Comparison of ENCODE assay signal across 9 cellular contexts in genomic region chr11:110713469-110713776, GRCh38. TPM values are rescaled to one million over a fixed set of nuclear protein-coding genes. Genes with fewer than 3 reads are reported as not detected.
DNase-seq lines count a peak whose midpoint lies in the region; ATAC-seq and TF ChIP-seq lines count a peak whose summit lies in the region.
"Had no signal": no experiment of that assay in that cellular context is flagged by ENCODE, and none has a peak within 500 bp of the region (broad histone marks: within the 10 kb centered on the region; RNA-seq: fewer than 3 reads in every experiment).

No MANE protein-coding gene starts in this region.

- no peak overlapping the region for H3K27ac ChIP-seq in mucosa of rectum (ENCODE audit: low read depth in 2 of 2, low read length in 2 of 2)
- no peak overlapping the region for H3K27ac ChIP-seq in suprapubic skin
- H3K27ac ChIP-seq: foreskin keratinocyte had no signal

- H3K9me3 ChIP-seq in mucosa of rectum (ENCODE audit: control insufficient read depth in 2 of 2, low read length in 2 of 2) (no peaks in the 10 kb centered on the region), suprapubic skin (no peaks in the 10 kb centered on the region)

- H3K36me3 Mint-ChIP-seq in activated CD4-positive, alpha-beta T cell treated with anti-CD3 and anti-CD28 coated beads, Interleukin-2, amount 10 ng/mL, durations not matched to agents 7 days and 5 days (ENCODE audit: low read depth): no peaks in the 10 kb centered on the region

- peaks cover 56% of the 10 kb centered on the region for H3K27me3 Mint-ChIP-seq in activated CD4-positive, alpha-beta T cell treated with anti-CD3 and anti-CD28 coated beads, Interleukin-2, amount 10 ng/mL, durations not matched to agents 7 days and 5 days

- CTCF ChIA-PET in activated CD4-positive, alpha-beta T cell treated with anti-CD3 and anti-CD28 coated beads, Interleukin-2, amount 10 ng/mL, durations not matched to agents 7 days and 5 days (lab: Charles Lee): interaction anchor here (1.4 kb wide), 1 partner anchor 134 kb away, joined by 3 read pairs; no protein-coding TSS in a partner anchor

- TF ChIP-seq POLR2A in suprapubic skin (IDR thresholded peaks at IDR 0.05): no peak

- H3K4me3 ChIP-seq in astrocyte of the cerebellum (ENCODE audit: low read depth, low read length) (peak overlapping the region; percentile 68), mucosa of rectum (ENCODE audit: low read length in 2 of 2) (peak overlapping the region; percentile 71 to 76), suprapubic skin (peak overlapping the region; percentile 78)

- peaks cover 18 to 28% of the 10 kb centered on the region in 2 donors for H3K27me3 ChIP-seq in mucosa of rectum (ENCODE audit: control insufficient read depth in 2 of 2, insufficient read depth in 2 of 2, low read length in 2 of 2)
- peaks cover 7% of the 10 kb centered on the region for H3K27me3 ChIP-seq in suprapubic skin

- TF ChIP-seq CTCF in astrocyte of the cerebellum (IDR thresholded peaks at IDR 0.05; ENCODE audit: low read depth, low read length, missing control alignments): no peak
- no peak for TF ChIP-seq CTCF in suprapubic skin (IDR thresholded peaks at IDR 0.05)

- TF ChIP-seq EP300 in suprapubic skin (IDR thresholded peaks at IDR 0.05): no peak

- peak overlapping the region; percentile 23 for H3K4me3 Mint-ChIP-seq in activated CD4-positive, alpha-beta T cell treated with anti-CD3 and anti-CD28 coated beads, Interleukin-2, amount 10 ng/mL, durations not matched to agents 7 days and 5 days

- H3K9ac ChIP-seq in mucosa of rectum (ENCODE audit: low read depth in 1 of 2, low read length in 2 of 2): no peak overlapping the region

- in situ Hi-C loops in astrocyte of the cerebellum (cut with HindIII; ENCODE audit: low sequenced_read_pairs): no loop called here

- no peak overlapping the region for H3K27ac Mint-ChIP-seq in activated CD4-positive, alpha-beta T cell treated with anti-CD3 and anti-CD28 coated beads, Interleukin-2, amount 10 ng/mL, durations not matched to agents 7 days and 5 days

- no peaks in the 10 kb centered on the region for H3K36me3 ChIP-seq in mucosa of rectum (ENCODE audit: control insufficient read depth in 2 of 2, insufficient read depth in 2 of 2, low read length in 2 of 2)
- no peaks in the 10 kb centered on the region for H3K36me3 ChIP-seq in suprapubic skin

- peaks cover 14% of the 10 kb centered on the region for H3K4me1 Mint-ChIP-seq in activated CD4-positive, alpha-beta T cell treated with anti-CD3 and anti-CD28 coated beads, Interleukin-2, amount 10 ng/mL, durations not matched to agents 7 days and 5 days

- ATAC-seq in GM21381 (IDR thresholded peaks at IDR 0.05; ENCODE audit: unreplicated experiment) (no peak), HG03175 (IDR thresholded peaks at IDR 0.05; ENCODE audit: unreplicated experiment) (no peak)
- ATAC-seq: foreskin keratinocyte had no signal

- POLR2A ChIA-PET in activated CD4-positive, alpha-beta T cell treated with anti-CD3 and anti-CD28 coated beads, Interleukin-2, amount 10 ng/mL, durations not matched to agents 7 days and 5 days (lab: Charles Lee): no interaction called here

- 46% methylated on average over 9 of the region's 9 CpGs for WGBS in suprapubic skin

- H3K9me3 Mint-ChIP-seq in activated CD4-positive, alpha-beta T cell treated with anti-CD3 and anti-CD28 coated beads, Interleukin-2, amount 10 ng/mL, durations not matched to agents 7 days and 5 days: no peaks in the 10 kb centered on the region

- no peak for DNase-seq in activated CD4-positive, alpha-beta T cell treated with anti-CD3 and anti-CD28 coated beads, Interleukin-2, amount 10 ng/mL, durations not matched to agents 7 days and 5 days
- DNase-seq in activated CD4-positive, alpha-beta T cell treated with anti-CD3 and anti-CD28 coated beads for 4 hours: no peak
- DNase-seq in astrocyte of the cerebellum (ENCODE audit: low read depth): no peak
- DNase-seq in suprapubic skin (ENCODE audit: low spot score in 2 of 2): no peak
- DNase-seq in effector CD4-positive, alpha-beta T cell: no peak

- peaks cover 12 to 18% of the 10 kb centered on the region in 2 donors for H3K4me1 ChIP-seq in mucosa of rectum (ENCODE audit: control insufficient read depth in 2 of 2, insufficient read depth in 2 of 2, low read length in 2 of 2)
- peaks cover 26% of the 10 kb centered on the region for H3K4me1 ChIP-seq in suprapubic skin
- H3K4me1 ChIP-seq: foreskin keratinocyte had no signal

RNA-seq across cellular contexts. Expression of gene ARHGAP20, which starts 1.2 kb away (rescaled TPM):
- total RNA-seq in activated CD4-positive, alpha-beta T cell treated with anti-CD3 and anti-CD28 coated beads, Interleukin-2, amount 10 ng/mL, durations not matched to agents 7 days and 5 days: not detected
- 1 to 10 TPM; 1.2 to 2.1 (median 1.7) TPM for total RNA-seq in suprapubic skin
- total RNA-seq: foreskin keratinocyte had no signal
